ENCODE assay signal across 15 cellular contexts in genomic region chr3:23926736-23927135, GRCh38. TPM values are rescaled to one million over a fixed set of nuclear protein-coding genes. Genes with fewer than 3 reads are reported as not detected.
DNase-seq lines count a peak whose midpoint lies in the region; TF ChIP-seq lines count a peak whose summit lies in the region.
"Had no signal": no experiment of that assay in that cellular context is flagged by ENCODE, and none has a peak within 500 bp of the region (broad histone marks: within the 10 kb centered on the region; RNA-seq: fewer than 3 reads in every experiment).

No MANE protein-coding gene starts in this region.

- no peak overlapping the region for H3K4me3 ChIP-seq in cardiac muscle cell
- no peak overlapping the region for H3K4me3 ChIP-seq in SK-N-SH (ENCODE audit: low read depth in 2 of 2, low read length in 1 of 2)
- H3K4me3 ChIP-seq in fibroblast of pulmonary artery (replicated peaks; ENCODE audit: low read depth, low read length) = no peak overlapping the region
- no peak overlapping the region for H3K4me3 ChIP-seq in tibial artery
- H3K4me3 ChIP-seq in colonic mucosa = no peak overlapping the region
- H3K4me3 ChIP-seq: SJCRH30, upper lobe of right lung had no signal

- CTCF ChIA-PET in SK-N-SH (lab: Yijun Ruan, JAX) = interaction anchor here (0.9 to 1.3 kb wide), 3 partner anchors 9 to 68 kb away, joined by 3 to 5 read pairs (median 3); partner anchors contain the start of genes NKIRAS1 and RPL15

- peak in 1 of 2 donors; percentile 19 for DNase-seq in cardiac muscle cell (ENCODE audit: low read depth in 1 of 2, low spot score in 1 of 2)
- DNase-seq in cardiac septum (ENCODE audit: low spot score) = no peak
- no peak for DNase-seq in SK-N-SH
- no peak for DNase-seq in fibroblast of pulmonary artery (ENCODE audit: low read depth)
- no peak for DNase-seq in tibial artery
- no peak for DNase-seq in activated CD8-positive, alpha-beta memory T cell treated with anti-CD3 and anti-CD28 coated beads, Interleukin-2, amount 50 U/mL, for 48 hours
- DNase-seq in NCI-H748 treated with DMSO at 0.1 percent for 48 hours (lab: John Stamatoyannopoulos, UW) = no peak
- DNase-seq in colonic mucosa = no peak
- DNase-seq: activated CD4-positive, alpha-beta T cell treated with anti-CD3 and anti-CD28 coated beads, Interleukin-2, amount 10 ng/mL, durations not matched to agents 24 days and 14 days; activated T-cell treated with anti-CD3 and anti-CD28 coated beads, Interleukin-2, amount 50 U/mL, for 48 hours; COR-L47; NCI-H1436 treated with DMSO at 0.1 percent for 48 hours; NK-92 treated with Interleukin-12 subunit alpha and Interleukin-12 subunit beta, amount 100 ng/mL, for 24 hours; SJCRH30; upper lobe of right lung had no signal

- peaks cover 27% of the 10 kb centered on the region for H3F3A ChIP-seq in SK-N-SH (replicated peaks; ENCODE audit: insufficient read depth)

- TF ChIP-seq EP300 in SK-N-SH (IDR thresholded peaks at IDR 0.05; ENCODE audit: borderline replicate concordance in 1 of 2, low read depth in 1 of 2, low read length in 1 of 2) = no peak

- 86% methylated on average over 3 of the region's 3 CpGs for WGBS in SK-N-SH (ENCODE audit: low lambda C conversion rate)

- H3K27me3 ChIP-seq in cardiac muscle cell (no peaks in the 10 kb centered on the region), SK-N-SH (ENCODE audit: insufficient read depth) (no peaks in the 10 kb centered on the region), tibial artery (no peaks in the 10 kb centered on the region), colonic mucosa (no peaks in the 10 kb centered on the region)
- H3K27me3 ChIP-seq: SJCRH30, upper lobe of right lung had no signal

- H3K27ac ChIP-seq in cardiac muscle cell (no peak overlapping the region), SK-N-SH (ENCODE audit: low read depth in 2 of 2, low read length in 1 of 2) (no peak overlapping the region), tibial artery (no peak overlapping the region), colonic mucosa (no peak overlapping the region)
- H3K27ac ChIP-seq: SJCRH30, upper lobe of right lung had no signal

- H3K9me2 ChIP-seq in SK-N-SH = no peaks in the 10 kb centered on the region

- no peaks in the 10 kb centered on the region for H4K20me1 ChIP-seq in SK-N-SH (ENCODE audit: insufficient read depth)

- POLR2A ChIA-PET in SK-N-SH (lab: Yijun Ruan, JAX) = no interaction called here

- H3K79me2 ChIP-seq in SK-N-SH (ENCODE audit: insufficient read depth) = no peaks in the 10 kb centered on the region

- H3K9me3 ChIP-seq in cardiac muscle cell (ENCODE audit: low read depth) (no peaks in the 10 kb centered on the region), SK-N-SH (no peaks in the 10 kb centered on the region), tibial artery (no peaks in the 10 kb centered on the region), colonic mucosa (no peaks in the 10 kb centered on the region)
- H3K9me3 ChIP-seq: SJCRH30, upper lobe of right lung had no signal

- TF ChIP-seq CTCF in cardiac muscle cell (IDR thresholded peaks at IDR 0.05; ENCODE audit: low read depth, low read length) (peak; percentile 11), SK-N-SH (IDR thresholded peaks at IDR 0.05) (peak; percentile 28; the same call in 1 of the 2 replicates), fibroblast of pulmonary artery (IDR thresholded peaks at IDR 0.05; ENCODE audit: low read length, missing control alignments) (peak; percentile 5), tibial artery (IDR thresholded peaks at IDR 0.05) (peak; percentile 12 to 23), colonic mucosa (IDR thresholded peaks at IDR 0.05) (no peak)

- H3K36me3 ChIP-seq in cardiac muscle cell (no peaks in the 10 kb centered on the region), SK-N-SH (replicated peaks in 1 of 2; ENCODE audit: control insufficient read depth in 1 of 2, insufficient read depth in 2 of 2, low read length in 1 of 2) (peaks cover 0 to 6% of the 10 kb centered on the region in 2 experiments), tibial artery (peaks cover 4 to 13% (median 7%) of the 10 kb centered on the region in 3 donors), colonic mucosa (no peaks in the 10 kb centered on the region)

- no peak overlapping the region for H3K4me2 ChIP-seq in SK-N-SH

- intact Hi-C loops in cardiac septum (cut with DNase I) = no loop called here
- intact Hi-C loops in tibial artery (cut with DNase I; ENCODE audit: low total_unique reads) = no loop called here
- intact Hi-C loops in colonic mucosa (cut with DNase I) = no loop called here

- H3K9ac ChIP-seq in SK-N-SH (no peak overlapping the region), colonic mucosa (ENCODE audit: low read depth in 2 of 2, low read length in 2 of 2) (no peak overlapping the region)

- no peaks in the 10 kb centered on the region for H3K4me1 ChIP-seq in cardiac muscle cell (ENCODE audit: low read depth)
- no peaks in the 10 kb centered on the region; a peak in 1 of 4 replicates for H3K4me1 ChIP-seq in SK-N-SH (ENCODE audit: control insufficient read depth in 1 of 2, insufficient read depth in 2 of 2, low read depth in 1 of 2, low read length in 1 of 2)
- no peaks in the 10 kb centered on the region for H3K4me1 ChIP-seq in tibial artery
- H3K4me1 ChIP-seq in colonic mucosa = no peaks in the 10 kb centered on the region
- H3K4me1 ChIP-seq: upper lobe of right lung had no signal

- no peak overlapping the region for H2AFZ ChIP-seq in SK-N-SH (ENCODE audit: low read depth)

- peak; percentile 69 for TF ChIP-seq RAD21 in SK-N-SH (IDR thresholded peaks at IDR 0.05; ENCODE audit: low read length)

TF ChIP-seq in SK-N-SH, 30 proteins besides CTCF, POLR2A, EP300 and RAD21:
- TF ChIP-seq SMC3 (IDR thresholded peaks at IDR 0.05; ENCODE audit: low read depth, low read length) = peak; percentile 15; the same call in 1 of the 2 replicates
- no peak for TF ChIP-seq ZBTB33 (IDR thresholded peaks at IDR 0.05; ENCODE audit: borderline replicate concordance, low read depth)

RNA-seq across cellular contexts. Expression of gene RPL15, which starts 9.8 kb away (rescaled TPM):
- total RNA-seq in cardiac muscle cell (2,722 and 3,253 TPM in 2 replicates), cardiac septum (798 TPM), colonic mucosa (1,000 to 10,000 TPM; 1,434 to 1,547 TPM)
- polyA plus RNA-seq in cardiac muscle cell (1,419 and 1,837 TPM in 2 replicates), SK-N-SH (2012; rRNA removed) (4,623 and 5,582 TPM in 2 replicates)
- polyA plus RNA-seq in SK-N-SH (2012; cell fraction: cytosol; rRNA removed) = 4,989 and 5,704 TPM in 2 replicates
- polyA plus RNA-seq in SK-N-SH (2012; cell fraction: nucleus; rRNA removed) = 1,488 and 1,754 TPM in 2 replicates

RNA-seq across cellular contexts. Expression of gene NKIRAS1, which starts 9.9 kb away (rescaled TPM):
- total RNA-seq in cardiac muscle cell (18.1 and 20.2 TPM in 2 replicates), cardiac septum (17.2 TPM), colonic mucosa (1 to 10 TPM; 2.6 to 5.4 TPM)
- polyA plus RNA-seq in cardiac muscle cell (28.0 and 34.4 TPM in 2 replicates), SK-N-SH (2012; rRNA removed) (8.1 and 10.6 TPM in 2 replicates)
- 12.1 and 17.0 TPM in 2 replicates for polyA plus RNA-seq in SK-N-SH (2012; cell fraction: cytosol; rRNA removed)
- 5.6 and 7.1 TPM in 2 replicates for polyA plus RNA-seq in SK-N-SH (2012; cell fraction: nucleus; rRNA removed)

RNA-seq across cellular contexts. Expression of gene NR1D2, which starts 18.4 kb away (rescaled TPM):
- total RNA-seq in cardiac muscle cell (11.9 and 18.8 TPM in 2 replicates), cardiac septum (31.0 TPM), colonic mucosa (10 to 100 TPM in 1 of 2 donors, 1 to 10 TPM in 1; 9.8 to 41.9 TPM)
- polyA plus RNA-seq in cardiac muscle cell (12.5 and 26.9 TPM in 2 replicates), SK-N-SH (2012; rRNA removed) (12.0 and 15.4 TPM in 2 replicates)
- 18.3 and 18.5 TPM in 2 replicates for polyA plus RNA-seq in SK-N-SH (2012; cell fraction: cytosol; rRNA removed)
- polyA plus RNA-seq in SK-N-SH (2012; cell fraction: nucleus; rRNA removed) = 4.3 and 10.0 TPM in 2 replicates
